In genomic region chr5:72688926-72689325, GRCh38 we compare ENCODE assay signal across 35 cellular contexts.
"Had no signal": no experiment of that assay in that cellular context is flagged by ENCODE, and none has a peak within 500 bp of the region (broad histone marks: within the 10 kb centered on the region; RNA-seq: fewer than 3 reads in every experiment).

No MANE protein-coding gene starts in this region.

- DNase-seq: Karpas-422, Kasumi-1, MG63, MM.1S, MV-4-11, NCI-H1048, NCI-H1092, NCI-H1092 treated with DMSO at 0.1 percent for 48 hours, NCI-H1105, NCI-H1105 treated with DMSO at 0.1 percent for 48 hours, NCI-H1417, NCI-H1417 treated with DMSO at 0.1 percent for 48 hours, NCI-H1436, NCI-H1436 treated with DMSO at 0.1 percent for 48 hours, NCI-H146, NCI-H1694, NCI-H1694 treated with DMSO at 0.1 percent for 48 hours, NCI-H187, NCI-H187 treated with DMSO at 0.1 percent for 48 hours, NCI-H1930, NCI-H2029, NCI-H2029 treated with DMSO at 0.1 percent for 48 hours, NCI-H2081, NCI-H2081 treated with DMSO at 0.1 percent for 48 hours, NCI-H2107, NCI-H2171, NCI-H2171 treated with DMSO at 0.1 percent for 48 hours, NCI-H2227 treated with DMSO at 0.1 percent for 48 hours, NCI-H226, NCI-H345, NCI-H446, NCI-H446 treated with DMSO at 0.1 percent for 48 hours, NCI-H510A, NCI-H510A treated with DMSO at 0.1 percent for 48 hours had no signal

- H3K27ac ChIP-seq: KMS-11 had no signal

- H3K4me3 ChIP-seq: MG63 had no signal

- H3K4me2 ChIP-seq: KMS-11 had no signal

- H3K36me3 ChIP-seq: MG63 had no signal

- H3K9me3 ChIP-seq: MG63 had no signal

- H3K9ac ChIP-seq: KMS-11 had no signal
